In the genomic region with DNA sequence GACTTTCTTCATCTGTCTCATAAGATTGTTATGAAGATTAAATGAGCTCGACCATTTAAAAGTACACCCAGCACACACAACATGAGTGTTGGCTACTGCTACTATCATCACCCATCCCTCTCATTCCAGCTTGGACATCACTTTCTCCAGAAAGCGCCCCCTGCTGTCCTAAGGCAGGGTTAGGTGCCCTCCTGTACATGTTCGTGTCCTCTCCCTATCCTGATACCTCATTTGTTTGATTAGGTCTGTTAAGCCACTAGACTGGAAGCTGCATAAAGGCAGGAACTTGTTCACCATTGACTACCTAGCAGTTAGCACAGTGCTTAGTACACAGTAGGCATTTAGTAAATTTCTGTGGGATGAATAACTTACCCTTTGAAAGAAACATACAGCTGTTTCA, we compare ENCODE assay signal across 8 cellular contexts.
DNase-seq lines count a peak whose midpoint lies in the region; ATAC-seq, FAIRE-seq and TF ChIP-seq lines count a peak whose summit lies in the region.

No MANE protein-coding gene starts in this region.

- no peak overlapping the region for H3K27ac Mint-ChIP-seq in neural crest cell (ENCODE audit: unreplicated experiment)

- H3K27me3 Mint-ChIP-seq in neural crest cell (ENCODE audit: low read depth) = peaks cover 38% of the 10 kb centered on the region

- peaks cover 43% of the 10 kb centered on the region for H3K27me3 ChIP-seq in adipocyte (replicated peaks; ENCODE audit: control insufficient read depth, insufficient read depth, low read length)

- no peak overlapping the region for H3K4me3 Mint-ChIP-seq in neural crest cell

- H3K36me3 Mint-ChIP-seq in neural crest cell (ENCODE audit: low read depth) = peaks cover 2% of the 10 kb centered on the region

- ATAC-seq in HG02763 (IDR thresholded peaks at IDR 0.05; ENCODE audit: unreplicated experiment) (no peak), HG02840 (IDR thresholded peaks at IDR 0.05; ENCODE audit: low FRiP score, unreplicated experiment) (no peak), GM19324 (IDR thresholded peaks at IDR 0.05; ENCODE audit: low FRiP score, unreplicated experiment) (no peak)

- DNase-seq in D721Med (ENCODE audit: insufficient read length, low spot score) = no peak
- DNase-seq in LNCaP clone FGC (ENCODE audit: low read depth) = no peak
- DNase-seq in adipocyte (ENCODE audit: low read depth) = peak; percentile 2
- peak; percentile 30 for DNase-seq in neural crest cell (ENCODE audit: low read depth, low spot score)
- DNase-seq in foreskin melanocyte = no peak

- H3K4me1 Mint-ChIP-seq in neural crest cell = peaks cover 6% of the 10 kb centered on the region

- H3K9me3 Mint-ChIP-seq in neural crest cell = no peaks in the 10 kb centered on the region

- H3K9me3 ChIP-seq in adipocyte (ENCODE audit: control insufficient read depth, low read length) = no peaks in the 10 kb centered on the region

- no peak overlapping the region for H3K9ac ChIP-seq in adipocyte (ENCODE audit: low read length)

- peak; percentile 46 for TF ChIP-seq CTCF in D721Med (IDR thresholded peaks at IDR 0.05; ENCODE audit: insufficient read depth, missing control alignments)
- TF ChIP-seq CTCF in LNCaP clone FGC (IDR thresholded peaks at IDR 0.05; ENCODE audit: control insufficient read depth, extremely low read depth, insufficient read depth) = 0 out of 2 replicates have a peak, but pooled peaks have one; percentile 20
- TF ChIP-seq CTCF in neural crest cell (conservative IDR thresholded peaks at IDR 0.05) = peak; percentile 45

- no peak overlapping the region for H3K4me3 ChIP-seq in LNCaP clone FGC (ENCODE audit: low read depth, low read length)
- no peak overlapping the region for H3K4me3 ChIP-seq in adipocyte (ENCODE audit: low read length)

- no peak for FAIRE-seq in D721Med (lab: Jason Lieb, UNC)

- no peaks in the 10 kb centered on the region for H3K4me1 ChIP-seq in adipocyte (ENCODE audit: control insufficient read depth, insufficient read depth, low read length)

- no peaks in the 10 kb centered on the region for H3K36me3 ChIP-seq in adipocyte (ENCODE audit: control insufficient read depth, insufficient read depth, low read length, severe bottlenecking)

Comparison
In these comparisons a context has a peak if more than half of its experiments do, and no peak if none do; other contexts are left out.
1. DNase-seq: peak in adipocyte (single experiment) and neural crest cell (single experiment); none in D721Med (single experiment), LNCaP clone FGC (single experiment) and foreskin melanocyte (single experiment).
2. Peak in every context shown above with its lines, with median percentiles within 50 percentile points of each other: CTCF ChIP-seq.